In the genomic region with DNA sequence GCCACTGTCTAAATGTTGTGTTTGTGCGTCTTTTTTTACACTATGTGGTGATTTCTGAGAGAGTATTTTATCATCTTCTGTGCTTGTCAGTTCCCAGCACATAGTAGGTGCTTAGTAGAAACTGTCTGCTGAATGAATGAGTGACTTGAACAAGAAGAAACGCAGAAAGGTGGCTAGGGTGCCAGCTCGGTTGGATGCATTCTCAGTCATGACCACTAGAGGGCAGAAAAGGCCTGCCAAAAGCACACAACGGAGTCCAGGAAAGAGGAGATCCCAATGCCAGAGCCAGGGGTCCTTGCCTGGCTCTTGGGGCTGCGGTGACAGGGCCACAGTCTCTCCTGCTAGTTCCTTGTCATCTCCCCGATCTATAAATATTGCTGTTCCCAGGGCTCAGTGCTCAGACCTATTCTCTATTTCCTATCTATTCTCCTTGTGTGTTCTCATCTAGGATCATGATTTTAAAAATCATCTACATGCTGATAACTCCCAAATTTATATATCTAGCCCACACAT, we compare ENCODE assay signal across 8 cellular contexts. TPM values are rescaled to one million over a fixed set of nuclear protein-coding genes. Genes with fewer than 3 reads are reported as not detected.
DNase-seq lines count a peak whose midpoint lies in the region; ATAC-seq and TF ChIP-seq lines count a peak whose summit lies in the region.

No MANE protein-coding gene starts in this region.

- ATAC-seq in left lobe of liver (peak; percentile 94), GM19035 (IDR thresholded peaks at IDR 0.05; ENCODE audit: unreplicated experiment) (no peak)

- DNase-seq in NCI-H510A treated with DMSO at 0.1 percent for 48 hours (lab: John Stamatoyannopoulos, UW) (peak; percentile 34), NCI-H510A (lab: John Stamatoyannopoulos, UW) (no peak), NCI-H2081 treated with DMSO at 0.1 percent for 48 hours (lab: John Stamatoyannopoulos, UW) (peak; percentile 0), cardiac fibroblast (ENCODE audit: low read depth in 2 of 2) (peak; percentile 71 to 74), left lobe of liver (ENCODE audit: low spot score) (peak; percentile 66)
- peak; percentile 4 to 50 (median 34) for DNase-seq in activated CD4-positive, CD25-positive, alpha-beta regulatory T cell (lab: John Stamatoyannopoulos, UW)
- peak; percentile 72 for DNase-seq in stimulated activated CD4-positive, alpha-beta T cell treated with anti-CD3 and anti-CD28 coated beads, Interleukin-4, amount 100 ng/mL, for 24 hours

- TF ChIP-seq CTCF in cardiac fibroblast (IDR thresholded peaks at IDR 0.05; ENCODE audit: low read depth, low read length), result peak; percentile 88

- no peak overlapping the region for H3K4me3 ChIP-seq in cardiac fibroblast (replicated peaks in 1 of 2; ENCODE audit: low read depth in 2 of 2, low read length in 2 of 2)

RNA-seq across cellular contexts. Expression of a gene that starts 57.3 kb away (rescaled TPM):
- not detected for total RNA-seq in left lobe of liver
